Comparison of ENCODE assay signal across 1 cellular context in the genomic region with DNA sequence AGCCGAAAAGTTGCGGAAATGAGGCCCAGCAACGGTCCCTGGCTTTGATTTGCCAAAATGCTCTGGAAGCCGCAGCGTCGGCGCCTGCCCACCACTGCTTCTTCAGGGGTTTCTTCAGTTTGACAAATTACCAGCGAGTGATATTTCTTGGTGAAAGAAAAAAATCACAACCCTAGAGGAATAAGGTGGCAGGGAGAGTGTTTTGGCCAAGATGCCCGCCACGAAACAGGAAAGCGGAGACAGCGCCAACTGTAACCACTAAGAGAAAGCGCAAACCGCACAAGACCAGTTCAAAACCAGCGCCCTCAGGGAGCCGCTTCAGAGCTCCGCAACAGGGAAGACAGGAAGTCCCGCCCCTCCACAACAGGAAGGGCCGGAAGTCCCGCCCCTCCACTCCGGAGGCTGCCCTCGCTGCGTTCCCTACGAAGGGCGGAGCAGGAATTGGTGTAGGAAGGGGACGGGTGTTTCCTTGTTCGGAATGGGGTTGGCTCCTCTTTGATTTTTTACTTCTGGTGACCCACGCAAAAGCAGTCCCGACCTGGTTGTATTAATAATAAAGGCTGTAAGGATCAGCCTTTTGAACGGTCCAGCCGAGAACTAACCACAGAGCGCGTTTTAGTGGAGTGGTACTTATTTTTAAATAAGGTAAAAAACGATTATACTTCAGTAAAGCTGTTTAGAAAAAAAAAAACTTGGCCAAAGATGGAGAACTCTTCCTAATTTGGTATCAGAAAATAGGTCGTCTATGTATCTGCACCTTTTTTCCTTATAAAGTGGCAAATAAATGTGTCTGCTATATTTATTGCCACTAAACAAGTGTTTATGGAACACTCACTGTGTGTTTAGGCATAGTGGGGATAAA.
A peak's percentile ranks its signal among the peaks of the same experiment; 100 is the strongest.
TF ChIP-seq lines count a peak whose summit lies in the region.

A gene with protein sequence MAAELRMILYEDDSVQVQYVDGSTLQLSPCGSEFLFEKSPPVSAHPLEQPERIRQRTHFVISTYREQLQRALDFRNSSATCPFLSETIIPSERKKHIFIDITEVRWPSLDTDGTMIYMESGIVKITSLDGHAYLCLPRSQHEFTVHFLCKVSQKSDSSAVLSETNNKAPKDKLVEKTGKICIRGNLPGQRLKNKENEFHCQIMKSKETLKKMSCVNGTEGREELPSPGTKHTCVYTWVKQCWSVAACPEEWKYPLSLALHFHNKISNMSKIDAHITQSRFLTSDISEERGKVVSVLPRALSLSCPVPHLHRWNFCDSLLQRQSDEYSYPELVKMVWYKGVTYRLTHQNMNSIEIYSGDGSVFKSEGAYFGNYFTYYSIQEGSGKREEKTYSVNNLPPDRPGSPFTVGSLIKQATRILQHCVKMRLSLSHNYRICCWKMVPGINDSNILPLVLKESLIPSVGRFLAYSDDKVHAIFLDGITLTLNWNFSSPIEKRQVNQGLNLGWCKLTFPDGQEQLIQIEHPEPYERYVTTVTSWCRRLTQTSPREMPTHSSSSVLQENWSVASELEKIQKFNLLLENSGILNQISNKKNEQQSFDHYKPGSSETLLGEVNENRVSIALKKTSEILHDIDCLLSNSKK (minus strand): TSS at position 333 of the 862 bp plus-strand sequence. CDS start 5,809 bp downstream, outside the sequence.

TF ChIP-seq in HepG2, 621 proteins besides CTCF, POLR2A, EP300 and RAD21 (continued from another document and continues in another):
- TF ChIP-seq, protein P1, sequence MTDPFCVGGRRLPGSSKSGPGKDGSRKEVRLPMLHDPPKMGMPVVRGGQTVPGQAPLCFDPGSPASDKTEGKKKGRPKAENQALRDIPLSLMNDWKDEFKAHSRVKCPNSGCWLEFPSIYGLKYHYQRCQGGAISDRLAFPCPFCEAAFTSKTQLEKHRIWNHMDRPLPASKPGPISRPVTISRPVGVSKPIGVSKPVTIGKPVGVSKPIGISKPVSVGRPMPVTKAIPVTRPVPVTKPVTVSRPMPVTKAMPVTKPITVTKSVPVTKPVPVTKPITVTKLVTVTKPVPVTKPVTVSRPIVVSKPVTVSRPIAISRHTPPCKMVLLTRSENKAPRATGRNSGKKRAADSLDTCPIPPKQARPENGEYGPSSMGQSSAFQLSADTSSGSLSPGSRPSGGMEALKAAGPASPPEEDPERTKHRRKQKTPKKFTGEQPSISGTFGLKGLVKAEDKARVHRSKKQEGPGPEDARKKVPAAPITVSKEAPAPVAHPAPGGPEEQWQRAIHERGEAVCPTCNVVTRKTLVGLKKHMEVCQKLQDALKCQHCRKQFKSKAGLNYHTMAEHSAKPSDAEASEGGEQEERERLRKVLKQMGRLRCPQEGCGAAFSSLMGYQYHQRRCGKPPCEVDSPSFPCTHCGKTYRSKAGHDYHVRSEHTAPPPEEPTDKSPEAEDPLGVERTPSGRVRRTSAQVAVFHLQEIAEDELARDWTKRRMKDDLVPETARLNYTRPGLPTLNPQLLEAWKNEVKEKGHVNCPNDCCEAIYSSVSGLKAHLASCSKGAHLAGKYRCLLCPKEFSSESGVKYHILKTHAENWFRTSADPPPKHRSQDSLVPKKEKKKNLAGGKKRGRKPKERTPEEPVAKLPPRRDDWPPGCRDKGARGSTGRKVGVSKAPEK (CRISPR knock-in tag; IDR thresholded peaks at IDR 0.05; ENCODE audit: borderline replicate concordance) = no peak
- TF ChIP-seq KLF16 (CRISPR knock-in tag; IDR thresholded peaks at IDR 0.05) (peak in 1 of 2 experiments; percentile 17; a peak in 1 of 4 replicates), EEA1 (CRISPR knock-in tag; IDR thresholded peaks at IDR 0.05; ENCODE audit: borderline replicate concordance) (no peak), ZFP90 (CRISPR knock-in tag; IDR thresholded peaks at IDR 0.05; ENCODE audit: borderline replicate concordance) (no peak), RARA (CRISPR knock-in tag; IDR thresholded peaks at IDR 0.05) (no peak), ZFP82 (CRISPR knock-in tag; IDR thresholded peaks at IDR 0.05; ENCODE audit: borderline replicate concordance) (no peak), CEBPB (IDR thresholded peaks at IDR 0.05; ENCODE audit: borderline replicate concordance, low read depth, low read length) (no peak), ZNF644 (CRISPR knock-in tag; IDR thresholded peaks at IDR 0.05; ENCODE audit: low read depth) (0 out of 2 replicates have a peak, but pooled peaks have one; percentile 29), ZNF546 (CRISPR knock-in tag; conservative IDR thresholded peaks at IDR 0.05) (no peak), RARG (CRISPR knock-in tag; IDR thresholded peaks at IDR 0.05; ENCODE audit: low read depth) (no peak), ZNF333 (CRISPR knock-in tag; IDR thresholded peaks at IDR 0.05; ENCODE audit: borderline replicate concordance) (no peak), NFE2 (CRISPR knock-in tag; IDR thresholded peaks at IDR 0.05) (no peak), ZNF264 (CRISPR knock-in tag; IDR thresholded peaks at IDR 0.05) (no peak), GATA4 (IDR thresholded peaks at IDR 0.05; ENCODE audit: borderline replicate concordance, low read depth) (0 out of 2 replicates have a peak, but pooled peaks have one; percentile 48), KDM4B (CRISPR knock-in tag; IDR thresholded peaks at IDR 0.05) (no peak), SOX13 (IDR thresholded peaks at IDR 0.05) (no peak), SOX13 (CRISPR knock-in tag; conservative IDR thresholded peaks at IDR 0.05 in 1 of 2, IDR thresholded peaks at IDR 0.05 in 1 of 2) (peak in 1 of 2 experiments; percentile 17; a peak in 1 of 4 replicates), MAFK (conservative IDR thresholded peaks at IDR 0.05 in 1 of 2, IDR thresholded peaks at IDR 0.05 in 1 of 2; ENCODE audit: low read length in 2 of 2) (no peak), FLYWCH1 (CRISPR knock-in tag; IDR thresholded peaks at IDR 0.05) (0 out of 2 replicates have a peak, but pooled peaks have one; percentile 37), NR2F6 (IDR thresholded peaks at IDR 0.05) (0 out of 2 replicates have a peak, but pooled peaks have one; percentile 12), NR2F6 (CRISPR knock-in tag; IDR thresholded peaks at IDR 0.05) (no peak), ZFP37 (CRISPR knock-in tag; IDR thresholded peaks at IDR 0.05; ENCODE audit: borderline replicate concordance) (no peak), ZNF550 (CRISPR knock-in tag; IDR thresholded peaks at IDR 0.05; ENCODE audit: borderline replicate concordance) (no peak), ZBTB7B (CRISPR knock-in tag; IDR thresholded peaks at IDR 0.05) (no peak), ZNF180 (CRISPR knock-in tag; IDR thresholded peaks at IDR 0.05; ENCODE audit: borderline replicate concordance, low read depth) (no peak), ZNF337 (CRISPR knock-in tag; IDR thresholded peaks at IDR 0.05; ENCODE audit: borderline replicate concordance, low read depth) (no peak), ZBTB3 (CRISPR knock-in tag; IDR thresholded peaks at IDR 0.05; ENCODE audit: borderline replicate concordance, low read depth) (peak; percentile 64; the same call in 1 of the 2 replicates), ZFY (CRISPR knock-in tag; IDR thresholded peaks at IDR 0.05) (peak; percentile 65; the same call in 1 of the 2 replicates), ZNF841 (CRISPR knock-in tag; IDR thresholded peaks at IDR 0.05; ENCODE audit: borderline replicate concordance) (no peak), TGIF2 (CRISPR knock-in tag; IDR thresholded peaks at IDR 0.05) (peak; percentile 94), ELF3 (CRISPR knock-in tag; IDR thresholded peaks at IDR 0.05) (peak; percentile 93), ZNF776 (CRISPR knock-in tag; IDR thresholded peaks at IDR 0.05) (no peak), JUN (CRISPR knock-in tag; IDR thresholded peaks at IDR 0.05) (no peak), ZNF562 (CRISPR knock-in tag; IDR thresholded peaks at IDR 0.05; ENCODE audit: borderline replicate concordance) (no peak), NKX3-1 (CRISPR knock-in tag; IDR thresholded peaks at IDR 0.05) (no peak)
- TF ChIP-seq, protein P2, sequence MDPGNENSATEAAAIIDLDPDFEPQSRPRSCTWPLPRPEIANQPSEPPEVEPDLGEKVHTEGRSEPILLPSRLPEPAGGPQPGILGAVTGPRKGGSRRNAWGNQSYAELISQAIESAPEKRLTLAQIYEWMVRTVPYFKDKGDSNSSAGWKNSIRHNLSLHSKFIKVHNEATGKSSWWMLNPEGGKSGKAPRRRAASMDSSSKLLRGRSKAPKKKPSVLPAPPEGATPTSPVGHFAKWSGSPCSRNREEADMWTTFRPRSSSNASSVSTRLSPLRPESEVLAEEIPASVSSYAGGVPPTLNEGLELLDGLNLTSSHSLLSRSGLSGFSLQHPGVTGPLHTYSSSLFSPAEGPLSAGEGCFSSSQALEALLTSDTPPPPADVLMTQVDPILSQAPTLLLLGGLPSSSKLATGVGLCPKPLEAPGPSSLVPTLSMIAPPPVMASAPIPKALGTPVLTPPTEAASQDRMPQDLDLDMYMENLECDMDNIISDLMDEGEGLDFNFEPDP (CRISPR knock-in tag; conservative IDR thresholded peaks at IDR 0.05) = no peak
- TF ChIP-seq, protein P3, sequence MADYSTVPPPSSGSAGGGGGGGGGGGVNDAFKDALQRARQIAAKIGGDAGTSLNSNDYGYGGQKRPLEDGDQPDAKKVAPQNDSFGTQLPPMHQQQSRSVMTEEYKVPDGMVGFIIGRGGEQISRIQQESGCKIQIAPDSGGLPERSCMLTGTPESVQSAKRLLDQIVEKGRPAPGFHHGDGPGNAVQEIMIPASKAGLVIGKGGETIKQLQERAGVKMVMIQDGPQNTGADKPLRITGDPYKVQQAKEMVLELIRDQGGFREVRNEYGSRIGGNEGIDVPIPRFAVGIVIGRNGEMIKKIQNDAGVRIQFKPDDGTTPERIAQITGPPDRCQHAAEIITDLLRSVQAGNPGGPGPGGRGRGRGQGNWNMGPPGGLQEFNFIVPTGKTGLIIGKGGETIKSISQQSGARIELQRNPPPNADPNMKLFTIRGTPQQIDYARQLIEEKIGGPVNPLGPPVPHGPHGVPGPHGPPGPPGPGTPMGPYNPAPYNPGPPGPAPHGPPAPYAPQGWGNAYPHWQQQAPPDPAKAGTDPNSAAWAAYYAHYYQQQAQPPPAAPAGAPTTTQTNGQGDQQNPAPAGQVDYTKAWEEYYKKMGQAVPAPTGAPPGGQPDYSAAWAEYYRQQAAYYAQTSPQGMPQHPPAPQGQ (CRISPR knock-in tag; IDR thresholded peaks at IDR 0.05; ENCODE audit: borderline replicate concordance) = no peak
- TF ChIP-seq, protein P4, sequence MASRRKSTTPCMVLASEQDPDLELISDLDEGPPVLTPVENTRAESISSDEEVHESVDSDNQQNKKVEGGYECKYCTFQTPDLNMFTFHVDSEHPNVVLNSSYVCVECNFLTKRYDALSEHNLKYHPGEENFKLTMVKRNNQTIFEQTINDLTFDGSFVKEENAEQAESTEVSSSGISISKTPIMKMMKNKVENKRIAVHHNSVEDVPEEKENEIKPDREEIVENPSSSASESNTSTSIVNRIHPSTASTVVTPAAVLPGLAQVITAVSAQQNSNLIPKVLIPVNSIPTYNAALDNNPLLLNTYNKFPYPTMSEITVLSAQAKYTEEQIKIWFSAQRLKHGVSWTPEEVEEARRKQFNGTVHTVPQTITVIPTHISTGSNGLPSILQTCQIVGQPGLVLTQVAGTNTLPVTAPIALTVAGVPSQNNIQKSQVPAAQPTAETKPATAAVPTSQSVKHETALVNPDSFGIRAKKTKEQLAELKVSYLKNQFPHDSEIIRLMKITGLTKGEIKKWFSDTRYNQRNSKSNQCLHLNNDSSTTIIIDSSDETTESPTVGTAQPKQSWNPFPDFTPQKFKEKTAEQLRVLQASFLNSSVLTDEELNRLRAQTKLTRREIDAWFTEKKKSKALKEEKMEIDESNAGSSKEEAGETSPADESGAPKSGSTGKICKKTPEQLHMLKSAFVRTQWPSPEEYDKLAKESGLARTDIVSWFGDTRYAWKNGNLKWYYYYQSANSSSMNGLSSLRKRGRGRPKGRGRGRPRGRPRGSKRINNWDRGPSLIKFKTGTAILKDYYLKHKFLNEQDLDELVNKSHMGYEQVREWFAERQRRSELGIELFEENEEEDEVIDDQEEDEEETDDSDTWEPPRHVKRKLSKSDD (CRISPR knock-in tag; IDR thresholded peaks at IDR 0.05; ENCODE audit: low read depth) = 0 out of 2 replicates have a peak, but pooled peaks have one; percentile 25
- TF ChIP-seq, protein P5, sequence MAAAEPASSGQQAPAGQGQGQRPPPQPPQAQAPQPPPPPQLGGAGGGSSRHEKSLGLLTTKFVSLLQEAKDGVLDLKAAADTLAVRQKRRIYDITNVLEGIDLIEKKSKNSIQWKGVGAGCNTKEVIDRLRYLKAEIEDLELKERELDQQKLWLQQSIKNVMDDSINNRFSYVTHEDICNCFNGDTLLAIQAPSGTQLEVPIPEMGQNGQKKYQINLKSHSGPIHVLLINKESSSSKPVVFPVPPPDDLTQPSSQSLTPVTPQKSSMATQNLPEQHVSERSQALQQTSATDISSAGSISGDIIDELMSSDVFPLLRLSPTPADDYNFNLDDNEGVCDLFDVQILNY (CRISPR knock-in tag; conservative IDR thresholded peaks at IDR 0.05) = peak; percentile 90
- TF ChIP-seq, protein P6, sequence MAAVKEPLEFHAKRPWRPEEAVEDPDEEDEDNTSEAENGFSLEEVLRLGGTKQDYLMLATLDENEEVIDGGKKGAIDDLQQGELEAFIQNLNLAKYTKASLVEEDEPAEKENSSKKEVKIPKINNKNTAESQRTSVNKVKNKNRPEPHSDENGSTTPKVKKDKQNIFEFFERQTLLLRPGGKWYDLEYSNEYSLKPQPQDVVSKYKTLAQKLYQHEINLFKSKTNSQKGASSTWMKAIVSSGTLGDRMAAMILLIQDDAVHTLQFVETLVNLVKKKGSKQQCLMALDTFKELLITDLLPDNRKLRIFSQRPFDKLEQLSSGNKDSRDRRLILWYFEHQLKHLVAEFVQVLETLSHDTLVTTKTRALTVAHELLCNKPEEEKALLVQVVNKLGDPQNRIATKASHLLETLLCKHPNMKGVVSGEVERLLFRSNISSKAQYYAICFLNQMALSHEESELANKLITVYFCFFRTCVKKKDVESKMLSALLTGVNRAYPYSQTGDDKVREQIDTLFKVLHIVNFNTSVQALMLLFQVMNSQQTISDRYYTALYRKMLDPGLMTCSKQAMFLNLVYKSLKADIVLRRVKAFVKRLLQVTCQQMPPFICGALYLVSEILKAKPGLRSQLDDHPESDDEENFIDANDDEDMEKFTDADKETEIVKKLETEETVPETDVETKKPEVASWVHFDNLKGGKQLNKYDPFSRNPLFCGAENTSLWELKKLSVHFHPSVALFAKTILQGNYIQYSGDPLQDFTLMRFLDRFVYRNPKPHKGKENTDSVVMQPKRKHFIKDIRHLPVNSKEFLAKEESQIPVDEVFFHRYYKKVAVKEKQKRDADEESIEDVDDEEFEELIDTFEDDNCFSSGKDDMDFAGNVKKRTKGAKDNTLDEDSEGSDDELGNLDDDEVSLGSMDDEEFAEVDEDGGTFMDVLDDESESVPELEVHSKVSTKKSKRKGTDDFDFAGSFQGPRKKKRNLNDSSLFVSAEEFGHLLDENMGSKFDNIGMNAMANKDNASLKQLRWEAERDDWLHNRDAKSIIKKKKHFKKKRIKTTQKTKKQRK (IDR thresholded peaks at IDR 0.05; ENCODE audit: low read length) = peak; percentile 68; the same call in 1 of the 2 replicates
- TF ChIP-seq, protein P7, sequence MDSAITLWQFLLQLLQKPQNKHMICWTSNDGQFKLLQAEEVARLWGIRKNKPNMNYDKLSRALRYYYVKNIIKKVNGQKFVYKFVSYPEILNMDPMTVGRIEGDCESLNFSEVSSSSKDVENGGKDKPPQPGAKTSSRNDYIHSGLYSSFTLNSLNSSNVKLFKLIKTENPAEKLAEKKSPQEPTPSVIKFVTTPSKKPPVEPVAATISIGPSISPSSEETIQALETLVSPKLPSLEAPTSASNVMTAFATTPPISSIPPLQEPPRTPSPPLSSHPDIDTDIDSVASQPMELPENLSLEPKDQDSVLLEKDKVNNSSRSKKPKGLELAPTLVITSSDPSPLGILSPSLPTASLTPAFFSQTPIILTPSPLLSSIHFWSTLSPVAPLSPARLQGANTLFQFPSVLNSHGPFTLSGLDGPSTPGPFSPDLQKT (CRISPR knock-in tag; IDR thresholded peaks at IDR 0.05; ENCODE audit: borderline replicate concordance) = no peak
